In the genomic region with DNA sequence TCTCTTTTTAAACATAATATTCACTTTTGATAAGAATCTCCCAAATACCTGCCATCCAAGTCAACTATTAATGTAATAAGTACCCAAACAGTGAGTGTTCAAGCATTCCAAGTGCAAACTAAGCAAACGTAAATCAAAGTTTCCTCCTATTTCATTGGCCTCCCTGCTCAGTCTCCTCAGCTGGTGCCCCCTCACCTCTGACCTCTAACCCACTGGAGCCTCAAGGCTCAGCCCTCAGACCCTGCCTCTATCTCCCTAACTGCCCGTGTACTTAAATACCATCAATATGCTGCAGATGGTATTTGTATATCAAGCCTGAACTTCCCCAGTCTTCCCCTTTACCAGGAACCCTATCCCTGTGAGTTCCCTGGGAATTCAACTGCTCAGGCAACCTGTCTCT, we compare ENCODE assay signal across 1 cellular context.
TF ChIP-seq lines count a peak whose summit lies in the region.

No MANE protein-coding gene starts in this region.

TF ChIP-seq in HepG2, 621 proteins besides CTCF, POLR2A, EP300 and RAD21:
- no peak for TF ChIP-seq ZNF264 (CRISPR knock-in tag; IDR thresholded peaks at IDR 0.05)
- no peak for TF ChIP-seq FIP1L1 (IDR thresholded peaks at IDR 0.05; ENCODE audit: borderline replicate concordance, insufficient read depth, low read depth, low read length)
- TF ChIP-seq, protein P1, sequence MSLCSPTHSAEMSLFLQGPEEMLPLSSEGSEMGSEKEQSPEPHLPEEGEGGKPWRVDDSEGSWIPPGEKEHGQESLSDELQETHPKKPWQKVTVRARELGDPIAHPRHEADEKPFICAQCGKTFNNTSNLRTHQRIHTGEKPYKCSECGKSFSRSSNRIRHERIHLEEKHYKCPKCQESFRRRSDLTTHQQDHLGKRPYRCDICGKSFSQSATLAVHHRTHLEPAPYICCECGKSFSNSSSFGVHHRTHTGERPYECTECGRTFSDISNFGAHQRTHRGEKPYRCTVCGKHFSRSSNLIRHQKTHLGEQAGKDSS (CRISPR knock-in tag; IDR thresholded peaks at IDR 0.05; ENCODE audit: borderline replicate concordance, low read depth), result no peak
- TF ChIP-seq ZNF160 (CRISPR knock-in tag; IDR thresholded peaks at IDR 0.05), result no peak
- TF ChIP-seq, protein P2, sequence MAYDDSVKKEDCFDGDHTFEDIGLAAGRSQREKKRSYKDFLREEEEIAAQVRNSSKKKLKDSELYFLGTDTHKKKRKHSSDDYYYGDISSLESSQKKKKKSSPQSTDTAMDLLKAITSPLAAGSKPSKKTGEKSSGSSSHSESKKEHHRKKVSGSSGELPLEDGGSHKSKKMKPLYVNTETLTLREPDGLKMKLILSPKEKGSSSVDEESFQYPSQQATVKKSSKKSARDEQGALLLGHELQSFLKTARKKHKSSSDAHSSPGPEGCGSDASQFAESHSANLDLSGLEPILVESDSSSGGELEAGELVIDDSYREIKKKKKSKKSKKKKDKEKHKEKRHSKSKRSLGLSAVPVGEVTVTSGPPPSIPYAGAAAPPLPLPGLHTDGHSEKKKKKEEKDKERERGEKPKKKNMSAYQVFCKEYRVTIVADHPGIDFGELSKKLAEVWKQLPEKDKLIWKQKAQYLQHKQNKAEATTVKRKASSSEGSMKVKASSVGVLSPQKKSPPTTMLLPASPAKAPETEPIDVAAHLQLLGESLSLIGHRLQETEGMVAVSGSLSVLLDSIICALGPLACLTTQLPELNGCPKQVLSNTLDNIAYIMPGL (CRISPR knock-in tag; IDR thresholded peaks at IDR 0.05; ENCODE audit: borderline replicate concordance in 1 of 2, low read depth in 1 of 2), result no peak
- no peak for TF ChIP-seq ZNF879 (CRISPR knock-in tag; IDR thresholded peaks at IDR 0.05)
- no peak for TF ChIP-seq NONO (IDR thresholded peaks at IDR 0.05)
- TF ChIP-seq NONO (CRISPR knock-in tag; conservative IDR thresholded peaks at IDR 0.05), result no peak
- no peak for TF ChIP-seq ZNF383 (CRISPR knock-in tag; IDR thresholded peaks at IDR 0.05; ENCODE audit: borderline replicate concordance)
- TF ChIP-seq SALL1 (CRISPR knock-in tag; IDR thresholded peaks at IDR 0.05), result no peak
